In the genomic region with DNA sequence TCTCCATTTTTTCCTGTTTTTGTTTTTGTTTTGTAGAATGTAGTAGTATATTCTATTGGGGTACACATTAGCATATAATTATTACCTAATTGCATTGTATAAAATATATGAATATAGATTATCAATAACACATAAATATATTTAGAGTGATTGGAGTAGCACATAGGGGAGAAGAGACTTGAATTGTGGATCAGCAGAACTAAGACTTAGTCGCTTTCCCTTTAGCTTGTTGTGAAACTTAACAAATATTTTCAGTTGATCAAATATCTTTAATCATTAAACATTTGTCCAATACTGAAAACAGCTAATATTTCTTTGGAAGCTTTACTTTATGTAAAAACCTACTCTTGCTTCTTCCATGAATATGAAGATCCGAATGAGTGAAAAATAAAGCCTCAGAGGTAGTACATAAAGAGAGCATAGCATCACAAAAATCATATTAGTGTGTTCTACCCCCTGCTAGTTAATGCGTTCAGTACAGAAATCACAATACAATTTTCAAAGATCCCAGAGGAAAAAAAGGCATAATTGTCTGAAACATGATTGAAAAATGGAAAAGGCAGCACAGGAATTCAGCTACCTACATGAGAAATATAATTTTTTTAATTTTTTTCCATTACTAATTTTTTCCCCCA, we compare ENCODE assay signal across 8 cellular contexts.
"Had no signal": no experiment of that assay in that cellular context is flagged by ENCODE, and none has a peak within 500 bp of the region (broad histone marks: within the 10 kb centered on the region; RNA-seq: fewer than 3 reads in every experiment).

No MANE protein-coding gene starts in this region.

- H3K4me3 ChIP-seq: GM12878 had no signal

- DNase-seq: GDM1, GF-D8 had no signal

- FAIRE-seq: G401.6, GM12878, GM12891, GM12892, GM18507, GM19239 had no signal

- ATAC-seq: GM12878 had no signal
